37 cellular contexts compared by ENCODE assay signal in genomic region chr2:174322139-174322538, GRCh38. TPM values are rescaled to one million over a fixed set of nuclear protein-coding genes. Genes with fewer than 3 reads are reported as not detected.
"Had no signal": no experiment of that assay in that cellular context is flagged by ENCODE, and none has a peak within 500 bp of the region (broad histone marks: within the 10 kb centered on the region; RNA-seq: fewer than 3 reads in every experiment).

No MANE protein-coding gene starts in this region.

- H3K4me3 ChIP-seq: MG63 had no signal

- DNase-seq: Karpas-422, Kasumi-1, MG63, MM.1S, MV-4-11, NCI-H1048, NCI-H1092, NCI-H1092 treated with DMSO at 0.1 percent for 48 hours, NCI-H1105, NCI-H1105 treated with DMSO at 0.1 percent for 48 hours, NCI-H1417, NCI-H1417 treated with DMSO at 0.1 percent for 48 hours, NCI-H1436, NCI-H1436 treated with DMSO at 0.1 percent for 48 hours, NCI-H146, NCI-H1694, NCI-H1694 treated with DMSO at 0.1 percent for 48 hours, NCI-H187, NCI-H187 treated with DMSO at 0.1 percent for 48 hours, NCI-H1930, NCI-H2029, NCI-H2029 treated with DMSO at 0.1 percent for 48 hours, NCI-H2081, NCI-H2081 treated with DMSO at 0.1 percent for 48 hours, NCI-H2107, NCI-H2171, NCI-H2171 treated with DMSO at 0.1 percent for 48 hours, NCI-H2227 treated with DMSO at 0.1 percent for 48 hours, NCI-H226, NCI-H345, NCI-H446, NCI-H446 treated with DMSO at 0.1 percent for 48 hours, NCI-H510A, NCI-H510A treated with DMSO at 0.1 percent for 48 hours, NCI-H524 had no signal

- H3K9me3 ChIP-seq: MG63 had no signal

- H3K36me3 ChIP-seq: MG63 had no signal

RNA-seq across cellular contexts. Expression of gene SP9, which starts 12.6 kb away (rescaled TPM):
- total RNA-seq: MCF 10A, NCI-H460 had no signal
